ENCODE assay signal across 1 cellular context in the genomic region with DNA sequence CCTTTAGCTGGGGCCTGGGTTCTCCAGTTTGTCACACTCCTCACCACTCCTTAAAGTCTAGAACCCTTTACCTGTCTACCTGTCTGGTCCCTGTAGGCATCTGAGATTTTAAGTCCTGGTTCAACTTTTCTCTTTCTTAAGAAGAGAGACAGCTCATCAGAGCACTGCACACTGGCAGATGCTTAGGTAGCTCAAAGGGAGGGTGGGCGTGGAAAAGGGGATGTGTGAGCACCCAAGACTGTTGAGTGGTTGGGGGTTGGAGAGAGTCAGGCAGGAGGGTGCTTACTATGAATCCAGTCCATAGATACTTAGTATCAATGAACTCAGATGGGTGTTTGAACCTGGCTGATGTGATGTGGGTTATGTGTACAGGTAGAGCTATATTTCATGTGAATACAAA.
TF ChIP-seq lines count a peak whose summit lies in the region.

No MANE protein-coding gene starts in this region.

TF ChIP-seq in IMR-90, 13 proteins besides CTCF, POLR2A, EP300 and RAD21:
- TF ChIP-seq CEBPB (IDR thresholded peaks at IDR 0.05; ENCODE audit: low read depth, low read length): no peak
- TF ChIP-seq NFE2L2 (IDR thresholded peaks at IDR 0.05; ENCODE audit: low read depth, low read length): no peak
- TF ChIP-seq SMC3 (IDR thresholded peaks at IDR 0.05; ENCODE audit: low read depth, low read length): no peak
- no peak for TF ChIP-seq MAZ (IDR thresholded peaks at IDR 0.05; ENCODE audit: borderline replicate concordance, low read depth, low read length)
- no peak for TF ChIP-seq CHD1 (IDR thresholded peaks at IDR 0.05; ENCODE audit: low read depth, low read length)
- TF ChIP-seq ELK1 (IDR thresholded peaks at IDR 0.05; ENCODE audit: borderline replicate concordance, low read depth, low read length): no peak
- TF ChIP-seq, protein P1, sequence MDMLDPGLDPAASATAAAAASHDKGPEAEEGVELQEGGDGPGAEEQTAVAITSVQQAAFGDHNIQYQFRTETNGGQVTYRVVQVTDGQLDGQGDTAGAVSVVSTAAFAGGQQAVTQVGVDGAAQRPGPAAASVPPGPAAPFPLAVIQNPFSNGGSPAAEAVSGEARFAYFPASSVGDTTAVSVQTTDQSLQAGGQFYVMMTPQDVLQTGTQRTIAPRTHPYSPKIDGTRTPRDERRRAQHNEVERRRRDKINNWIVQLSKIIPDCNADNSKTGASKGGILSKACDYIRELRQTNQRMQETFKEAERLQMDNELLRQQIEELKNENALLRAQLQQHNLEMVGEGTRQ (IDR thresholded peaks at IDR 0.05; ENCODE audit: low read depth, low read length): no peak
- TF ChIP-seq MXI1 (IDR thresholded peaks at IDR 0.05; ENCODE audit: borderline replicate concordance, low read depth, low read length): no peak
- TF ChIP-seq MAFK (IDR thresholded peaks at IDR 0.05; ENCODE audit: low read depth, low read length): no peak
- TF ChIP-seq BHLHE40 (IDR thresholded peaks at IDR 0.05; ENCODE audit: low read depth, low read length): no peak
- TF ChIP-seq RFX5 (IDR thresholded peaks at IDR 0.05; ENCODE audit: low read depth, low read length): no peak
TF ChIP-seq in IMR-90: peak in this region for 0.
